Comparison of ENCODE assay signal across 19 cellular contexts in the genomic region with DNA sequence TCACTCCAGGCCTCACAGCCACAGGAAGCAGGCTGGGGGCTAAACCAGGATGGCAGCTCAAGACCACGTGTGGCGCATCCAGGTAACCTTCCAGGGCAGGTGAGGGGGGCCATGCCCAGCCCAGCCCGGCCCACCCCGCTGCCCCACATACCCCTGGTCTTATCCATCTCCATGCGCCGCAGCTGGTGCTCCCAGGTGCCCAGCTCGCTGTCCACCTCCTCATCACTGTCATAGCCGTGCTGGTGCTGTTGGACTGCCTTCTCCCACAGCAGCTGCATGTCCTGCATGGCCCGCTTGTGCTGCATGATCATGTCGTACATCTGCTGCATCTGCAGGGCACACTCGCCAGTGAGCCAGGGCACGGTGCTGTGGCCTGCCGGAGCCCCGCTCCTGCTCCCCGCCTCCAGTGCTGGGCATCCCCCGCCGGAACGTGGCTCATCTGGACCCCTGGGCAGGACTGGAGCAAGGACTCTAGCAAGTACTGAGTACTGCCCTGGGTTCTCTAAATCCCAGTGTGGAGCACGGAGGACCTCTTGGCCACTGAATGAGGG. TPM values are rescaled to one million over a fixed set of nuclear protein-coding genes. Genes with fewer than 3 reads are reported as not detected.
DNase-seq lines count a peak whose midpoint lies in the region; ATAC-seq and TF ChIP-seq lines count a peak whose summit lies in the region.
"Had no signal": no experiment of that assay in that cellular context is flagged by ENCODE, and none has a peak within 500 bp of the region (broad histone marks: within the 10 kb centered on the region; RNA-seq: fewer than 3 reads in every experiment).

No MANE protein-coding gene starts in this region.

- POLR2A ChIA-PET in activated CD4-positive, alpha-beta memory T cell treated with anti-CD3 and anti-CD28 coated beads, Interleukin-2, amount 10 ng/mL, durations not matched to agents 7 days and 5 days (lab: Charles Lee), result interaction anchor here (1.0 kb wide), 1 partner anchor 8 kb away, joined by 3 read pairs; no protein-coding TSS in a partner anchor

- 96% methylated on average over 15 of the region's 19 CpGs for WGBS in hepatocyte (ENCODE audit: low lambda C conversion rate, missing lambda C conversion rate)

- DNase-seq in 8988T (peak; percentile 5), WERI-Rb-1 (no peak), hepatocyte (ENCODE audit: low spot score) (peak; percentile 1), osteoblast (ENCODE audit: insufficient read length, low spot score, missing footprints) (peak; percentile 54)
- DNase-seq in activated naive CD8-positive, alpha-beta T cell treated with anti-CD3 and anti-CD28 coated beads for 36 hours, result no peak
- no peak for DNase-seq in activated CD4-positive, alpha-beta memory T cell treated with anti-CD3 and anti-CD28 coated beads, Interleukin-2, amount 10 ng/mL, durations not matched to agents 7 days and 5 days
- DNase-seq: C1 segment of cervical spinal cord; Calu3; CD4-positive, alpha-beta memory T cell; DMS53; DMS79 treated with DMSO at 0.1 percent for 48 hours; GF-D8; GOT3; HFFc6 had no signal

- no peak overlapping the region for H3K4me3 Mint-ChIP-seq in activated naive CD8-positive, alpha-beta T cell treated with anti-CD3 and anti-CD28 coated beads for 36 hours
- no peak overlapping the region for H3K4me3 Mint-ChIP-seq in activated CD4-positive, alpha-beta memory T cell treated with anti-CD3 and anti-CD28 coated beads, Interleukin-2, amount 10 ng/mL, durations not matched to agents 7 days and 5 days
- H3K4me3 Mint-ChIP-seq: CD4-positive, alpha-beta memory T cell; HFFc6 had no signal

- no peak overlapping the region for H3K27ac Mint-ChIP-seq in activated naive CD8-positive, alpha-beta T cell treated with anti-CD3 and anti-CD28 coated beads for 36 hours
- no peak overlapping the region for H3K27ac Mint-ChIP-seq in activated CD4-positive, alpha-beta memory T cell treated with anti-CD3 and anti-CD28 coated beads, Interleukin-2, amount 10 ng/mL, durations not matched to agents 7 days and 5 days
- H3K27ac Mint-ChIP-seq: CD4-positive, alpha-beta memory T cell; HFFc6 had no signal

- H3K36me3 ChIP-seq in WERI-Rb-1 (peaks cover 86% of the 10 kb centered on the region), hepatocyte (replicated peaks; ENCODE audit: insufficient read depth, low read depth) (no peaks in the 10 kb centered on the region), osteoblast (ENCODE audit: insufficient read depth, low read length) (peaks cover 39% of the 10 kb centered on the region)

- peaks cover 31% of the 10 kb centered on the region for H3K36me3 Mint-ChIP-seq in activated naive CD8-positive, alpha-beta T cell treated with anti-CD3 and anti-CD28 coated beads for 36 hours
- peaks cover 34% of the 10 kb centered on the region for H3K36me3 Mint-ChIP-seq in activated CD4-positive, alpha-beta memory T cell treated with anti-CD3 and anti-CD28 coated beads, Interleukin-2, amount 10 ng/mL, durations not matched to agents 7 days and 5 days (ENCODE audit: low read depth)

- H3K4me1 Mint-ChIP-seq in activated naive CD8-positive, alpha-beta T cell treated with anti-CD3 and anti-CD28 coated beads for 36 hours, result no peaks in the 10 kb centered on the region
- H3K4me1 Mint-ChIP-seq in activated CD4-positive, alpha-beta memory T cell treated with anti-CD3 and anti-CD28 coated beads, Interleukin-2, amount 10 ng/mL, durations not matched to agents 7 days and 5 days, result no peaks in the 10 kb centered on the region

- H3K79me2 ChIP-seq in hepatocyte, result no peaks in the 10 kb centered on the region
- H3K79me2 ChIP-seq in osteoblast (ENCODE audit: insufficient read depth, low read length), result no peaks in the 10 kb centered on the region

- H3K4me2 ChIP-seq in hepatocyte (no peak overlapping the region), osteoblast (ENCODE audit: insufficient read depth, low read length) (no peak overlapping the region)

- H3K9me3 Mint-ChIP-seq in activated naive CD8-positive, alpha-beta T cell treated with anti-CD3 and anti-CD28 coated beads for 36 hours, result no peaks in the 10 kb centered on the region
- no peaks in the 10 kb centered on the region for H3K9me3 Mint-ChIP-seq in activated CD4-positive, alpha-beta memory T cell treated with anti-CD3 and anti-CD28 coated beads, Interleukin-2, amount 10 ng/mL, durations not matched to agents 7 days and 5 days
- H3K9me3 Mint-ChIP-seq: CD4-positive, alpha-beta memory T cell; HFFc6 had no signal

- H4K20me1 ChIP-seq in hepatocyte (ENCODE audit: insufficient read depth, poor library complexity, severe bottlenecking) (no peaks in the 10 kb centered on the region), osteoblast (ENCODE audit: insufficient read depth, low read length) (peaks cover 3% of the 10 kb centered on the region)

- H3K9me3 ChIP-seq in WERI-Rb-1 (ENCODE audit: severe bottlenecking) (no peaks in the 10 kb centered on the region), hepatocyte (ENCODE audit: low read depth) (no peaks in the 10 kb centered on the region), osteoblast (ENCODE audit: low read depth, low read length) (no peaks in the 10 kb centered on the region)
- H3K9me3 ChIP-seq: HAP-1 had no signal

- no peak for ATAC-seq in HG02642 (IDR thresholded peaks at IDR 0.05; ENCODE audit: poor library complexity, unreplicated experiment)

- TF ChIP-seq CTCF in WERI-Rb-1 (IDR thresholded peaks at IDR 0.05; ENCODE audit: low read depth, low read length) (no peak), hepatocyte (IDR thresholded peaks at IDR 0.05; ENCODE audit: poor library complexity) (no peak), osteoblast (IDR thresholded peaks at IDR 0.05; ENCODE audit: extremely low read depth, low read depth, low read length) (no peak)

- H3K27ac ChIP-seq in WERI-Rb-1 (peak overlapping the region; percentile 92), hepatocyte (no peak overlapping the region), osteoblast (ENCODE audit: low read depth, low read length) (no peak overlapping the region)

- H2AFZ ChIP-seq in hepatocyte, result no peak overlapping the region
- no peak overlapping the region for H2AFZ ChIP-seq in osteoblast (ENCODE audit: low read length)

- CTCF ChIA-PET in activated CD4-positive, alpha-beta memory T cell treated with anti-CD3 and anti-CD28 coated beads, Interleukin-2, amount 10 ng/mL, durations not matched to agents 7 days and 5 days (lab: Charles Lee), result no interaction called here

- no peaks in the 10 kb centered on the region for H3K9me2 ChIP-seq in hepatocyte (replicated peaks; ENCODE audit: insufficient read depth)

- no peak overlapping the region for H3K4me3 ChIP-seq in WERI-Rb-1 (ENCODE audit: low read depth, low read length)
- no peak overlapping the region for H3K4me3 ChIP-seq in hepatocyte
- H3K4me3 ChIP-seq in osteoblast (ENCODE audit: insufficient read depth, low read length), result no peak overlapping the region
- H3K4me3 ChIP-seq: HAP-1 had no signal

- H3K27me3 Mint-ChIP-seq in activated naive CD8-positive, alpha-beta T cell treated with anti-CD3 and anti-CD28 coated beads for 36 hours, result peaks cover 3% of the 10 kb centered on the region
- peaks cover 3% of the 10 kb centered on the region for H3K27me3 Mint-ChIP-seq in activated CD4-positive, alpha-beta memory T cell treated with anti-CD3 and anti-CD28 coated beads, Interleukin-2, amount 10 ng/mL, durations not matched to agents 7 days and 5 days

- peaks cover 4% of the 10 kb centered on the region for H3K4me1 ChIP-seq in hepatocyte (ENCODE audit: insufficient read depth)
- H3K4me1 ChIP-seq in osteoblast (ENCODE audit: insufficient read depth, low read length), result no peaks in the 10 kb centered on the region
- H3K4me1 ChIP-seq: HAP-1 had no signal

- H3K27me3 ChIP-seq in WERI-Rb-1 (ENCODE audit: insufficient read depth, low read depth, severe bottlenecking) (no peaks in the 10 kb centered on the region), hepatocyte (no peaks in the 10 kb centered on the region), osteoblast (ENCODE audit: insufficient read depth, low read length) (no peaks in the 10 kb centered on the region)

RNA-seq across cellular contexts. Expression of gene TM6SF2, which starts 6.0 kb away (rescaled TPM):
- total RNA-seq in hepatocyte, result 3.1 and 4.5 TPM in 2 replicates
- polyA plus RNA-seq in hepatocyte, result 8.4 and 8.6 TPM in 2 replicates
- total RNA-seq in osteoblast, result 0.29 and 0.36 TPM in 2 replicates
- not detected for total RNA-seq in activated naive CD8-positive, alpha-beta T cell treated with anti-CD3 and anti-CD28 coated beads for 36 hours
- not detected for total RNA-seq in activated CD4-positive, alpha-beta memory T cell treated with anti-CD3 and anti-CD28 coated beads, Interleukin-2, amount 10 ng/mL, durations not matched to agents 7 days and 5 days
- total RNA-seq: A172; A673; Calu3; CD4-positive, alpha-beta memory T cell; Daoy had no signal
- polyA plus RNA-seq: CD4-positive, alpha-beta memory T cell had no signal

RNA-seq across cellular contexts. Expression of gene SUGP1, which starts 41.2 kb away (rescaled TPM):
- total RNA-seq in hepatocyte (13.1 and 25.8 TPM in 2 replicates), osteoblast (27.1 and 31.2 TPM in 2 replicates)
- 43.7 and 57.4 TPM in 2 replicates for polyA plus RNA-seq in hepatocyte
- total RNA-seq in activated naive CD8-positive, alpha-beta T cell treated with anti-CD3 and anti-CD28 coated beads for 36 hours, result 10 to 100 TPM; 58.2 to 59.4 TPM
- 10 to 100 TPM; 63.1 to 67.1 TPM for total RNA-seq in activated CD4-positive, alpha-beta memory T cell treated with anti-CD3 and anti-CD28 coated beads, Interleukin-2, amount 10 ng/mL, durations not matched to agents 7 days and 5 days

RNA-seq across cellular contexts. Expression of gene MAU2, which starts 41.5 kb away (rescaled TPM):
- total RNA-seq in hepatocyte, result 21.2 and 31.8 TPM in 2 replicates
- polyA plus RNA-seq in hepatocyte, result 25.3 and 29.0 TPM in 2 replicates
- total RNA-seq in osteoblast, result 37.1 and 39.1 TPM in 2 replicates
- total RNA-seq in activated naive CD8-positive, alpha-beta T cell treated with anti-CD3 and anti-CD28 coated beads for 36 hours, result 10 to 100 TPM; 39.5 to 39.9 TPM
- total RNA-seq in activated CD4-positive, alpha-beta memory T cell treated with anti-CD3 and anti-CD28 coated beads, Interleukin-2, amount 10 ng/mL, durations not matched to agents 7 days and 5 days, result 10 to 100 TPM; 68.8 to 76.9 TPM

Comparison
In these comparisons a context has a peak if more than half of its experiments do, and no peak if none do; other contexts are left out.
1. DNase-seq: peak in 8988T (single experiment), hepatocyte (single experiment) and osteoblast (single experiment); none in WERI-Rb-1 (single experiment), activated naive CD8-positive, alpha-beta T cell treated with anti-CD3 and anti-CD28 coated beads for 36 hours (single experiment) and activated CD4-positive, alpha-beta memory T cell treated with anti-CD3 and anti-CD28 coated beads, Interleukin-2, amount 10 ng/mL, durations not matched to agents 7 days and 5 days (single experiment).